Comparison of ENCODE assay signal across 8 cellular contexts in genomic region chr20:62066339-62066982, GRCh38. TPM values are rescaled to one million over a fixed set of nuclear protein-coding genes. Genes with fewer than 3 reads are reported as not detected.
DNase-seq lines count a peak whose midpoint lies in the region; ATAC-seq and TF ChIP-seq lines count a peak whose summit lies in the region.

No MANE protein-coding gene starts in this region.

- H3K4me1 ChIP-seq in esophagus muscularis mucosa (peaks cover 36 to 41% (median 38%) of the 10 kb centered on the region in 4 donors), subcutaneous abdominal adipose tissue (ENCODE audit: control insufficient read depth in 5 of 5, insufficient read depth in 5 of 5, low read length in 5 of 5) (peaks cover 9 to 48% (median 34%) of the 10 kb centered on the region in 5 donors)

- peak overlapping the region; percentile 78 for H3K27ac Mint-ChIP-seq in activated CD8-positive, alpha-beta memory T cell treated with anti-CD3 and anti-CD28 coated beads, Interleukin-2, amount 10 ng/mL, durations not matched to agents 7 days and 5 days
- H3K27ac Mint-ChIP-seq in naive B cell = peak overlapping the region; percentile 87 to 99 (median 93)

- no peak for TF ChIP-seq CTCF in esophagus muscularis mucosa (IDR thresholded peaks at IDR 0.05)

- H3K27me3 ChIP-seq in esophagus muscularis mucosa = no peaks in the 10 kb centered on the region
- H3K27me3 ChIP-seq in subcutaneous abdominal adipose tissue (ENCODE audit: control insufficient read depth in 5 of 5, insufficient read depth in 4 of 5, low read length in 5 of 5) = peaks cover 0 to 7% (median 0%) of the 10 kb centered on the region in 5 donors

- intact Hi-C loops in esophagus muscularis mucosa (cut with DNase I) = no loop called here

- H3K4me1 Mint-ChIP-seq in activated CD8-positive, alpha-beta memory T cell treated with anti-CD3 and anti-CD28 coated beads, Interleukin-2, amount 10 ng/mL, durations not matched to agents 7 days and 5 days = peaks cover 34% of the 10 kb centered on the region
- H3K4me1 Mint-ChIP-seq in naive B cell = peaks cover 25 to 43% (median 39%) of the 10 kb centered on the region in 3 donors

- no peak for TF ChIP-seq POLR2A in esophagus muscularis mucosa (IDR thresholded peaks at IDR 0.05; ENCODE audit: low read depth)

- WGBS in esophagus muscularis mucosa = under 1% methylated on average over 31 of the region's 47 CpGs

- peak; percentile 35 for ATAC-seq in HG03064 (IDR thresholded peaks at IDR 0.05; ENCODE audit: low read depth, unreplicated experiment)
- peak; percentile 57 for ATAC-seq in activated CD8-positive, alpha-beta memory T cell treated with anti-CD3 and anti-CD28 coated beads, Interleukin-2, amount 10 ng/mL, durations not matched to agents 7 days and 5 days
- peak; percentile 24 to 32 for ATAC-seq in naive B cell (ENCODE audit: low read depth in 2 of 2)

- DNase-seq in activated gamma-delta T cell treated with Interleukin-2 at 50 U/mL for 16 hours = peak; percentile 34
- no peak for DNase-seq in activated gamma-delta T cell (lab: John Stamatoyannopoulos, UW)
- peak; percentile 8 for DNase-seq in NCI-H226
- peak; percentile 64 for DNase-seq in activated CD8-positive, alpha-beta memory T cell treated with anti-CD3 and anti-CD28 coated beads, Interleukin-2, amount 10 ng/mL, durations not matched to agents 7 days and 5 days
- no peak for DNase-seq in esophagus muscularis mucosa (ENCODE audit: extremely low spot score)
- no peak for DNase-seq in naive B cell

- H3K9me3 Mint-ChIP-seq in activated CD8-positive, alpha-beta memory T cell treated with anti-CD3 and anti-CD28 coated beads, Interleukin-2, amount 10 ng/mL, durations not matched to agents 7 days and 5 days (ENCODE audit: low read depth) = no peaks in the 10 kb centered on the region
- H3K9me3 Mint-ChIP-seq in naive B cell = no peaks in the 10 kb centered on the region

- TF ChIP-seq EP300 in esophagus muscularis mucosa (IDR thresholded peaks at IDR 0.05) = no peak

- H3K9ac ChIP-seq in subcutaneous abdominal adipose tissue (ENCODE audit: low read length in 5 of 5) = peak overlapping the region in 4 of 5 donors; percentile 47 to 86 (median 66)

- peaks cover 4% of the 10 kb centered on the region for H3K27me3 Mint-ChIP-seq in activated CD8-positive, alpha-beta memory T cell treated with anti-CD3 and anti-CD28 coated beads, Interleukin-2, amount 10 ng/mL, durations not matched to agents 7 days and 5 days
- peaks cover 0 to 11% (median 4%) of the 10 kb centered on the region in 3 donors for H3K27me3 Mint-ChIP-seq in naive B cell

- H3K36me3 ChIP-seq in esophagus muscularis mucosa = no peaks in the 10 kb centered on the region
- no peaks in the 10 kb centered on the region for H3K36me3 ChIP-seq in subcutaneous abdominal adipose tissue (ENCODE audit: control insufficient read depth in 5 of 5, insufficient read depth in 5 of 5, low read length in 5 of 5)

- peaks cover 11% of the 10 kb centered on the region for H3K36me3 Mint-ChIP-seq in activated CD8-positive, alpha-beta memory T cell treated with anti-CD3 and anti-CD28 coated beads, Interleukin-2, amount 10 ng/mL, durations not matched to agents 7 days and 5 days
- H3K36me3 Mint-ChIP-seq in naive B cell = no peaks in the 10 kb centered on the region

- H3K9me3 ChIP-seq in esophagus muscularis mucosa (no peaks in the 10 kb centered on the region), subcutaneous abdominal adipose tissue (ENCODE audit: control insufficient read depth in 5 of 5, low read length in 5 of 5) (no peaks in the 10 kb centered on the region)

- H3K4me3 ChIP-seq in esophagus muscularis mucosa = peak overlapping the region; percentile 67 to 86 (median 74)
- peak overlapping the region; percentile 73 to 81 (median 76) for H3K4me3 ChIP-seq in subcutaneous abdominal adipose tissue (ENCODE audit: low read depth in 1 of 5, low read length in 5 of 5)

- H3K27ac ChIP-seq in esophagus muscularis mucosa (replicated peaks in 1 of 4) (peak overlapping the region; percentile 84 to 93 (median 90)), subcutaneous abdominal adipose tissue (ENCODE audit: low read depth, low read length) (peak overlapping the region; percentile 54)

- peak overlapping the region; percentile 73 for H3K4me3 Mint-ChIP-seq in activated CD8-positive, alpha-beta memory T cell treated with anti-CD3 and anti-CD28 coated beads, Interleukin-2, amount 10 ng/mL, durations not matched to agents 7 days and 5 days
- H3K4me3 Mint-ChIP-seq in naive B cell = peak overlapping the region; percentile 88 to 94 (median 91)

- CTCF ChIA-PET in activated CD8-positive, alpha-beta memory T cell treated with anti-CD3 and anti-CD28 coated beads, Interleukin-2, amount 10 ng/mL, durations not matched to agents 7 days and 5 days (lab: Charles Lee) = interaction anchor here (0.9 to 2.0 kb wide), 4 partner anchors 21 to 75 kb away, joined by 3 to 11 read pairs (median 8); no protein-coding TSS in a partner anchor

RNA-seq across cellular contexts. Expression of gene TAF4, which starts 0.8 kb away (rescaled TPM):
- 10 to 100 TPM; 21.1 to 24.2 TPM for total RNA-seq in activated CD8-positive, alpha-beta memory T cell treated with anti-CD3 and anti-CD28 coated beads, Interleukin-2, amount 10 ng/mL, durations not matched to agents 7 days and 5 days
- total RNA-seq in esophagus muscularis mucosa = 10 to 100 TPM; 12.0 to 19.9 (median 16.2) TPM
- polyA plus RNA-seq in naive B cell (ENCODE audit: low read depth in 6 of 6) = 1 to 10 TPM; 1.3 to 4.2 (median 1.8) TPM

RNA-seq across cellular contexts. Expression of gene LSM14B, which starts 55.8 kb away (rescaled TPM):
- 10 to 100 TPM; 34.6 to 34.8 TPM for total RNA-seq in activated CD8-positive, alpha-beta memory T cell treated with anti-CD3 and anti-CD28 coated beads, Interleukin-2, amount 10 ng/mL, durations not matched to agents 7 days and 5 days
- 10 to 100 TPM; 24.9 to 38.8 (median 32.4) TPM for total RNA-seq in esophagus muscularis mucosa
- 1 to 10 TPM in 5 of 6 donors, not detected in 1; 1.1 to 3.4 (median 1.2) TPM for polyA plus RNA-seq in naive B cell (ENCODE audit: low read depth in 6 of 6)

Comparison
In these comparisons a context has a peak if more than half of its experiments do, and no peak if none do; other contexts are left out.
1. DNase-seq: peak in activated gamma-delta T cell treated with Interleukin-2 at 50 U/mL for 16 hours (single experiment), NCI-H226 (single experiment) and activated CD8-positive, alpha-beta memory T cell treated with anti-CD3 and anti-CD28 coated beads, Interleukin-2, amount 10 ng/mL, durations not matched to agents 7 days and 5 days (single experiment); none in activated gamma-delta T cell (single experiment), esophagus muscularis mucosa (single experiment) and naive B cell (single experiment).
2. Peak in every context shown above with its lines, with median percentiles within 50 percentile points of each other: ATAC-seq.